In the genomic region with DNA sequence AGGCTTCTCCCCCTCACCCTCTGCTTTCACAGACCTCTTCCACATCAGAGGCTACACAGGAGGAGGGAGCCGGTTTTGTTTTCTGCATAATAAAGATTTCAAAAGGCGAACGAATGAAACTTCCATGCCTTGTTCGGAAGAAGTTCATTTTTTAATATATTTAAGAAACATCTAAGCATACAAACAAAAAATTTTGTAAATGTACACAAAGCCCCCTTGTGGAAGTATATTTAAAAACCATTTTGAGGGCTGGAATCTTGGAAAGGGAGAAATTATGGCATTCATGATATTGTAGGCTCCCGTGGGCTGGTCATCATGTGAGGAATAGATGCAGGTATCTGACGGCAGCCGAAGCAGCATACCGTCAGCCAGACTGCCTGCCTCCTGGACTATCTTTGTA, we compare ENCODE assay signal across 1 cellular context.
TF ChIP-seq lines count a peak whose summit lies in the region.

No MANE protein-coding gene starts in this region.

TF ChIP-seq in IMR-90, 13 proteins besides CTCF, POLR2A, EP300 and RAD21 (continued from another document):
- TF ChIP-seq CEBPB (IDR thresholded peaks at IDR 0.05; ENCODE audit: low read depth, low read length) = no peak
